Comparison of ENCODE assay signal across 14 cellular contexts in genomic region chr14:102248121-102248520, GRCh38. TPM values are rescaled to one million over a fixed set of nuclear protein-coding genes. Genes with fewer than 3 reads are reported as not detected.
A peak's percentile ranks its signal among the peaks of the same experiment; 100 is the strongest.
DNase-seq lines count a peak whose midpoint lies in the region; ATAC-seq and TF ChIP-seq lines count a peak whose summit lies in the region.
"Had no signal": no experiment of that assay in that cellular context is flagged by ENCODE, and none has a peak within 500 bp of the region (broad histone marks: within the 10 kb centered on the region; RNA-seq: fewer than 3 reads in every experiment).

No MANE protein-coding gene starts in this region.

- H3K4me1 Mint-ChIP-seq in GM23338 (peaks cover 5% of the 10 kb centered on the region; the same call in 2 of the 3 replicates), immature natural killer cell (no peaks in the 10 kb centered on the region)

- H3K9ac ChIP-seq in iPS-20b (ENCODE audit: low read depth, low read length): no peak overlapping the region

- ATAC-seq in GM23338 (peak; percentile 93), GM21723 (IDR thresholded peaks at IDR 0.05; ENCODE audit: unreplicated experiment) (no peak)

- H3F3A ChIP-seq in GM23338 (replicated peaks; ENCODE audit: low read depth): 0 out of 2 replicates have a peak, but pooled peaks cover 2% of the 10 kb centered on the region

- no peaks in the 10 kb centered on the region for H4K20me1 ChIP-seq in GM23338 (replicated peaks; ENCODE audit: insufficient read depth)

- no peak for TF ChIP-seq CTCF in GM23338 (conservative IDR thresholded peaks at IDR 0.05; ENCODE audit: low read depth in 2 of 2)

- no peak overlapping the region for H3K4me3 Mint-ChIP-seq in GM23338
- no peak overlapping the region for H3K4me3 Mint-ChIP-seq in immature natural killer cell

- no peaks in the 10 kb centered on the region for H3K36me3 ChIP-seq in GM23338 (ENCODE audit: insufficient read depth)
- no peaks in the 10 kb centered on the region for H3K36me3 ChIP-seq in iPS-20b (ENCODE audit: insufficient read depth, low read depth, low read length)

- H3K9me3 Mint-ChIP-seq in GM23338 (no peaks in the 10 kb centered on the region), immature natural killer cell (no peaks in the 10 kb centered on the region)

- DNase-seq in GM23338 (ENCODE audit: low spot score) (peak; percentile 62), M059J (ENCODE audit: low read depth) (peak; percentile 34), amniotic epithelial cell (ENCODE audit: low read depth) (peak; percentile 64), immature natural killer cell (no peak)
- DNase-seq in activated CD4-positive, alpha-beta T cell treated with anti-CD3 and anti-CD28 coated beads for 1 hour: no peak
- DNase-seq: C1 segment of cervical spinal cord, H7, NCI-H1048, NCI-H1694 treated with DMSO at 0.1 percent for 48 hours, NCI-H345, NCI-H526, SHP77 had no signal

- H3K27ac ChIP-seq in GM23338 (ENCODE audit: low read depth) (no peak overlapping the region), iPS-20b (ENCODE audit: low read length) (no peak overlapping the region)

- no peaks in the 10 kb centered on the region for H3K9me3 ChIP-seq in iPS-20b (ENCODE audit: insufficient read depth, low read depth, low read length)

- H3K9me2 ChIP-seq in GM23338 (ENCODE audit: insufficient read depth): no peaks in the 10 kb centered on the region

- peak overlapping the region; percentile 66 for H3K4me2 ChIP-seq in GM23338

- H3K4me3 ChIP-seq in GM23338 (no peak overlapping the region), iPS-20b (ENCODE audit: low read length) (peak overlapping the region; percentile 21; the same call in 1 of the 2 replicates)

- no peaks in the 10 kb centered on the region for H3K79me2 ChIP-seq in GM23338 (replicated peaks; ENCODE audit: insufficient read depth)

- H3K4me1 ChIP-seq in GM23338 (ENCODE audit: insufficient read depth): peaks cover 15% of the 10 kb centered on the region
- peaks cover 6% of the 10 kb centered on the region; the same call in 1 of the 2 replicates for H3K4me1 ChIP-seq in iPS-20b (ENCODE audit: insufficient read depth, low read length)

- H2AFZ ChIP-seq in GM23338: no peak overlapping the region

- H3K27me3 ChIP-seq in GM23338 (ENCODE audit: insufficient read depth) (peaks cover 24% of the 10 kb centered on the region), iPS-20b (ENCODE audit: insufficient read depth, low read length) (peaks cover 52% of the 10 kb centered on the region)

- H3K36me3 Mint-ChIP-seq in GM23338 (ENCODE audit: low read depth) (no peaks in the 10 kb centered on the region), immature natural killer cell (no peaks in the 10 kb centered on the region)

- H3K27ac Mint-ChIP-seq in GM23338 (no peak overlapping the region), immature natural killer cell (no peak overlapping the region)

- peaks cover 17% of the 10 kb centered on the region for H3K27me3 Mint-ChIP-seq in GM23338 (ENCODE audit: insufficient read depth, low read depth, poor library complexity)
- H3K27me3 Mint-ChIP-seq in immature natural killer cell (ENCODE audit: low read depth in 3 of 3): peaks cover 0 to 3% (median 2%) of the 10 kb centered on the region in 3 donors

TF ChIP-seq in GM23338, 12 proteins besides CTCF, POLR2A, EP300 and RAD21 (continues in another document):
- TF ChIP-seq POLR2AphosphoS5 (IDR thresholded peaks at IDR 0.05; ENCODE audit: low read depth) (no peak), NANOG (IDR thresholded peaks at IDR 0.05; ENCODE audit: borderline replicate concordance) (no peak), STAT1 (IDR thresholded peaks at IDR 0.05; ENCODE audit: unreplicated experiment) (no peak), ETS1 (IDR thresholded peaks at IDR 0.05) (no peak), EZH2phosphoT487 (IDR thresholded peaks at IDR 0.05; ENCODE audit: unreplicated experiment) (no peak), ZNF331 (CRISPR knock-in tag; IDR thresholded peaks at IDR 0.05; ENCODE audit: low read depth) (no peak), ZNF114 (CRISPR knock-in tag; IDR thresholded peaks at IDR 0.05) (no peak), CREB1 (CRISPR knock-in tag; IDR thresholded peaks at IDR 0.05; ENCODE audit: low read depth) (no peak), ZNF462 (CRISPR knock-in tag; IDR thresholded peaks at IDR 0.05) (no peak), EZH2 (IDR thresholded peaks at IDR 0.05; ENCODE audit: low read depth, unreplicated experiment) (no peak), JUNB (IDR thresholded peaks at IDR 0.05; ENCODE audit: unreplicated experiment) (no peak)

RNA-seq across cellular contexts. Expression of gene MOK, which starts 56.8 kb away (rescaled TPM):
- total RNA-seq in GM23338 (2014; rRNA removed; shearing (Covaris generic)): 2.1 and 3.1 TPM in 2 replicates
- 3.1 and 4.7 TPM in 2 replicates for polyA plus RNA-seq in GM23338 (2016; fragmentation: Nextera tagmentation; extraction: Ambion mirVana)
- 27.3 and 44.3 TPM in 2 replicates for total RNA-seq in M059J (2014; rRNA removed; shearing (Covaris generic))
- polyA plus RNA-seq in immature natural killer cell: 1 to 10 TPM; 1.8 to 4.9 (median 3.2) TPM

Comparison
In these comparisons a context has a peak if more than half of its experiments do, and no peak if none do; other contexts are left out.
1. DNase-seq: peak in GM23338 (single experiment), M059J (single experiment) and amniotic epithelial cell (single experiment); none in activated CD4-positive, alpha-beta T cell treated with anti-CD3 and anti-CD28 coated beads for 1 hour (single experiment) and immature natural killer cell (0 of 3).